15 cellular contexts compared by ENCODE assay signal in genomic region chr10:131946321-131946751, GRCh38. TPM values are rescaled to one million over a fixed set of nuclear protein-coding genes. Genes with fewer than 3 reads are reported as not detected.
DNase-seq lines count a peak whose midpoint lies in the region; ATAC-seq and TF ChIP-seq lines count a peak whose summit lies in the region.
"Had no signal": no experiment of that assay in that cellular context is flagged by ENCODE, and none has a peak within 500 bp of the region (broad histone marks: within the 10 kb centered on the region; RNA-seq: fewer than 3 reads in every experiment).

No MANE protein-coding gene starts in this region.

- H3K27me3 ChIP-seq in mammary epithelial cell (ENCODE audit: insufficient read depth, low read length): no peaks in the 10 kb centered on the region
- H3K27me3 ChIP-seq: thyroid gland had no signal

- POLR2A ChIA-PET in MCF 10A (lab: Yijun Ruan, JAX): interaction anchor here (1.0 to 1.5 kb wide), 3 partner anchors 26 to 46 kb away, joined by 4 read pairs; no protein-coding TSS in a partner anchor

- in situ Hi-C loops in mammary epithelial cell (cut with MboI; ENCODE audit: low sequenced_read_pairs in 2 of 2): no loop called here

- H3K4me1 ChIP-seq in mammary epithelial cell (ENCODE audit: insufficient read depth, low read length): peaks cover 21% of the 10 kb centered on the region
- H3K4me1 ChIP-seq: thyroid gland had no signal

- CTCF ChIA-PET in MCF 10A (lab: Yijun Ruan, JAX): interaction anchor here (0.7 to 2.7 kb wide), 3 partner anchors 60 to 152 kb away, joined by 3 to 24 read pairs (median 15); no protein-coding TSS in a partner anchor
- CTCF ChIA-PET in mammary epithelial cell (lab: Charles Lee; ENCODE audit: low non-redundant PET): no interaction called here

- ATAC-seq in GM21381 (IDR thresholded peaks at IDR 0.05; ENCODE audit: unreplicated experiment) (no peak), GM19328 (IDR thresholded peaks at IDR 0.05; ENCODE audit: unreplicated experiment) (no peak), GM21360 (IDR thresholded peaks at IDR 0.05; ENCODE audit: unreplicated experiment) (no peak)
- ATAC-seq: activated CD8-positive, alpha-beta T cell treated with anti-CD3 and anti-CD28 coated beads, Interleukin-2, amount 10 ng/mL, durations not matched to agents 7 days and 5 days; naive thymus-derived CD8-positive, alpha-beta T cell had no signal

- peaks cover 39% of the 10 kb centered on the region for H3K79me2 ChIP-seq in mammary epithelial cell (ENCODE audit: insufficient read depth, low read length)

- dilution Hi-C loops in mammary epithelial cell (cut with HindIII; ENCODE audit: low sequenced_read_pairs): no loop called here

- DNase-seq in MCF 10A (ENCODE audit: unreplicated experiment) (peak; percentile 64), mammary epithelial cell (no peak), astrocyte of the hippocampus (ENCODE audit: low read depth, low spot score) (peak; percentile 87), kidney glomerular epithelial cell (lab: John Stamatoyannopoulos, UW) (peak; percentile 72)
- DNase-seq in stimulated activated CD4-positive, alpha-beta T cell treated with anti-CD3 and anti-CD28 coated beads, Interleukin-1b, Interleukin-23, amount 100 ng/mL, for 48 hours: no peak
- DNase-seq: activated CD8-positive, alpha-beta T cell treated with anti-CD3 and anti-CD28 coated beads, Interleukin-2, amount 10 ng/mL, durations not matched to agents 7 days and 5 days; hypothalamus; KBM-7; naive thymus-derived CD8-positive, alpha-beta T cell; NCI-H446 treated with DMSO at 0.1 percent for 48 hours; thyroid gland had no signal

- no peak overlapping the region for H3K4me3 ChIP-seq in mammary epithelial cell (replicated peaks in 1 of 3; ENCODE audit: insufficient read depth in 1 of 3, low read depth in 2 of 3, low read length in 3 of 3)
- H3K4me3 ChIP-seq: thyroid gland had no signal

- no peaks in the 10 kb centered on the region for H3K9me3 ChIP-seq in mammary epithelial cell (replicated peaks; ENCODE audit: insufficient read depth, low read length)
- H3K9me3 ChIP-seq: thyroid gland had no signal

- H3K4me1 Mint-ChIP-seq in MCF 10A (ENCODE audit: insufficient read depth, unreplicated experiment): peaks cover 24% of the 10 kb centered on the region

- BruUV-seq in MCF 10A (replicated peaks; lab: Mats Ljungman, UMichigan) (no TSS peak), mammary epithelial cell (replicated peaks; lab: Mats Ljungman, UMichigan) (no TSS peak)

- no peak overlapping the region for H3K4me2 ChIP-seq in mammary epithelial cell (ENCODE audit: insufficient read depth, low read depth, low read length)

- H3K27ac Mint-ChIP-seq in MCF 10A (ENCODE audit: low read depth, unreplicated experiment): peak overlapping the region; percentile 78
- H3K27ac Mint-ChIP-seq: activated CD8-positive, alpha-beta T cell treated with anti-CD3 and anti-CD28 coated beads, Interleukin-2, amount 10 ng/mL, durations not matched to agents 7 days and 5 days; B cell had no signal

- H3K27me3 Mint-ChIP-seq in MCF 10A (ENCODE audit: insufficient read depth, unreplicated experiment): no peaks in the 10 kb centered on the region
- H3K27me3 Mint-ChIP-seq: B cell; naive thymus-derived CD8-positive, alpha-beta T cell had no signal

- no peak overlapping the region for H3K27ac ChIP-seq in mammary epithelial cell (ENCODE audit: insufficient read depth, low read depth, low read length)
- H3K27ac ChIP-seq: thyroid gland had no signal

- no peak overlapping the region for H2AFZ ChIP-seq in mammary epithelial cell (ENCODE audit: low read depth, low read length)

- H3K36me3 ChIP-seq in mammary epithelial cell (ENCODE audit: insufficient read depth, low read length): peaks cover 14% of the 10 kb centered on the region

- intact Hi-C loops in MCF 10A (cut with micrococcal nuclease) (loop anchor here (2.0 to 5.0 kb wide), 2 partner anchors 44 to 58 kb away; partner anchors contain the start of gene PPP2R2D), mammary epithelial cell (cut with micrococcal nuclease) (loop anchor here (5.0 kb wide), 1 partner anchor 44 kb away; the partner anchor contains the start of gene PPP2R2D)

- no peak overlapping the region for H3K9ac ChIP-seq in mammary epithelial cell (ENCODE audit: insufficient read depth, low read length)

- 95% methylated on average over 14 of the region's 14 CpGs for WGBS in mammary epithelial cell (ENCODE audit: low coverage, missing lambda C conversion rate)

- no peaks in the 10 kb centered on the region for H3K9me3 Mint-ChIP-seq in MCF 10A (ENCODE audit: unreplicated experiment)
- H3K9me3 Mint-ChIP-seq: naive thymus-derived CD8-positive, alpha-beta T cell had no signal

- TF ChIP-seq CTCF in MCF 10A (IDR thresholded peaks at IDR 0.05; ENCODE audit: unreplicated experiment) (no peak), mammary epithelial cell (conservative IDR thresholded peaks at IDR 0.05 in 1 of 2, IDR thresholded peaks at IDR 0.05 in 1 of 2; ENCODE audit: extremely low read depth in 1 of 2, insufficient read depth in 1 of 2, low read depth in 1 of 2, low read length in 2 of 2) (no peak)

- H3K36me3 Mint-ChIP-seq in MCF 10A (ENCODE audit: insufficient read depth, unreplicated experiment): peaks cover 68% of the 10 kb centered on the region

- H4K20me1 ChIP-seq in mammary epithelial cell (ENCODE audit: insufficient read depth, low read length): no peaks in the 10 kb centered on the region

- H3K4me3 Mint-ChIP-seq in MCF 10A (ENCODE audit: unreplicated experiment): no peak overlapping the region
- H3K4me3 Mint-ChIP-seq: activated CD8-positive, alpha-beta T cell treated with anti-CD3 and anti-CD28 coated beads, Interleukin-2, amount 10 ng/mL, durations not matched to agents 7 days and 5 days; B cell; naive thymus-derived CD8-positive, alpha-beta T cell had no signal

RNA-seq across cellular contexts. Expression of gene BNIP3, which starts 35.4 kb away (rescaled TPM):
- total RNA-seq in MCF 10A (2022) (47.0 and 53.0 TPM in 2 replicates), mammary epithelial cell (10 to 100 TPM; 50.8 to 65.2 TPM)
- polyA plus RNA-seq in mammary epithelial cell: 102 TPM
- 55.5 TPM for polyA minus RNA-seq in mammary epithelial cell

RNA-seq across cellular contexts. Expression of gene PPP2R2D, which starts 45.5 kb away (rescaled TPM):
- total RNA-seq in MCF 10A (2022): 34.9 and 35.5 TPM in 2 replicates
- 10 to 100 TPM; 33.7 to 36.5 TPM for total RNA-seq in mammary epithelial cell
- polyA plus RNA-seq in mammary epithelial cell: 42.4 TPM
- polyA minus RNA-seq in mammary epithelial cell: 63.3 TPM

Comparison
In these comparisons a context has a peak if more than half of its experiments do, and no peak if none do; other contexts are left out.
1. DNase-seq: peak in MCF 10A (single experiment), astrocyte of the hippocampus (single experiment) and kidney glomerular epithelial cell (single experiment); none in mammary epithelial cell (single experiment) and stimulated activated CD4-positive, alpha-beta T cell treated with anti-CD3 and anti-CD28 coated beads, Interleukin-1b, Interleukin-23, amount 100 ng/mL, for 48 hours (single experiment).